In genomic region chr3:104717828-104718196, GRCh38 we compare ENCODE assay signal across 14 cellular contexts.
DNase-seq lines count a peak whose midpoint lies in the region; ATAC-seq and TF ChIP-seq lines count a peak whose summit lies in the region.
"Had no signal": no experiment of that assay in that cellular context is flagged by ENCODE, and none has a peak within 500 bp of the region (broad histone marks: within the 10 kb centered on the region; RNA-seq: fewer than 3 reads in every experiment).

No MANE protein-coding gene starts in this region.

- H3K9me3 ChIP-seq in OCI-LY3 (ENCODE audit: insufficient read depth, low read length) (no peaks in the 10 kb centered on the region), stomach (no peaks in the 10 kb centered on the region)
- H3K9me3 ChIP-seq: A549 had no signal

- H3K4me3 ChIP-seq in OCI-LY3 (ENCODE audit: low read length) (peak overlapping the region; percentile 55), stomach (no peak overlapping the region)
- H3K4me3 ChIP-seq: A549 had no signal

- H3K27me3 Mint-ChIP-seq in stimulated activated naive CD8-positive, alpha-beta T cell treated with anti-CD3 and anti-CD28 coated beads, Interleukin-15, Interleukin-2, amounts not matched to agents 100 ng/mL and 50 ng/mL, for 24 hours = no peaks in the 10 kb centered on the region
- H3K27me3 Mint-ChIP-seq in stimulated activated naive CD8-positive, alpha-beta T cell treated with anti-CD3 and anti-CD28 coated beads, Interleukin-15, amount 100 ng/mL, for 72 hours = no peaks in the 10 kb centered on the region

- H3K27ac ChIP-seq in OCI-LY3 (ENCODE audit: low read length) = peak overlapping the region; percentile 88
- no peak overlapping the region for H3K27ac ChIP-seq in stomach
- H3K27ac ChIP-seq: A549 had no signal

- no peaks in the 10 kb centered on the region for H3K27me3 ChIP-seq in OCI-LY3 (ENCODE audit: low read depth, low read length)
- H3K27me3 ChIP-seq in stomach = no peaks in the 10 kb centered on the region

- no peak for ATAC-seq in stimulated activated naive CD8-positive, alpha-beta T cell treated with anti-CD3 and anti-CD28 coated beads, Interleukin-15, amount 100 ng/mL, for 72 hours
- ATAC-seq in HG03066 (IDR thresholded peaks at IDR 0.05; ENCODE audit: low read depth, unreplicated experiment) (peak; percentile 27), HG03045 (IDR thresholded peaks at IDR 0.05; ENCODE audit: unreplicated experiment) (no peak)
- ATAC-seq: A549, left colon had no signal

- no peaks in the 10 kb centered on the region for H3K36me3 Mint-ChIP-seq in stimulated activated naive CD8-positive, alpha-beta T cell treated with anti-CD3 and anti-CD28 coated beads, Interleukin-15, Interleukin-2, amounts not matched to agents 100 ng/mL and 50 ng/mL, for 24 hours (ENCODE audit: low read depth)

- TF ChIP-seq POLR2A in stomach (IDR thresholded peaks at IDR 0.05) = no peak

- H3K4me1 Mint-ChIP-seq in stimulated activated naive CD8-positive, alpha-beta T cell treated with anti-CD3 and anti-CD28 coated beads, Interleukin-15, Interleukin-2, amounts not matched to agents 100 ng/mL and 50 ng/mL, for 24 hours (ENCODE audit: low read depth) = no peaks in the 10 kb centered on the region
- H3K4me1 Mint-ChIP-seq in stimulated activated naive CD8-positive, alpha-beta T cell treated with anti-CD3 and anti-CD28 coated beads, Interleukin-15, amount 100 ng/mL, for 72 hours = no peaks in the 10 kb centered on the region

- WGBS in stomach, 5 donors = 59 to 91% (median 84%) methylated on average over 3 of the region's 3 CpGs

- TF ChIP-seq CTCF in OCI-LY3 (IDR thresholded peaks at IDR 0.05; ENCODE audit: low read depth, low read length) = no peak
- no peak for TF ChIP-seq CTCF in stomach (IDR thresholded peaks at IDR 0.05)

- peak overlapping the region; percentile 53 for H3K9ac ChIP-seq in OCI-LY3 (ENCODE audit: low read length)

- no peaks in the 10 kb centered on the region for H3K79me2 ChIP-seq in OCI-LY3 (ENCODE audit: low read length)

- H3K4me3 Mint-ChIP-seq in stimulated activated naive CD8-positive, alpha-beta T cell treated with anti-CD3 and anti-CD28 coated beads, Interleukin-15, Interleukin-2, amounts not matched to agents 100 ng/mL and 50 ng/mL, for 24 hours = no peak overlapping the region
- H3K4me3 Mint-ChIP-seq in stimulated activated naive CD8-positive, alpha-beta T cell treated with anti-CD3 and anti-CD28 coated beads, Interleukin-15, amount 100 ng/mL, for 72 hours = no peak overlapping the region

- H4K20me1 ChIP-seq in OCI-LY3 (ENCODE audit: insufficient read depth, low read length) = no peaks in the 10 kb centered on the region

- no peaks in the 10 kb centered on the region for H3K36me3 ChIP-seq in OCI-LY3 (replicated peaks; ENCODE audit: low read depth, low read length)
- no peaks in the 10 kb centered on the region for H3K36me3 ChIP-seq in stomach

- peaks cover 34% of the 10 kb centered on the region for H3K4me1 ChIP-seq in OCI-LY3 (ENCODE audit: low read length)
- H3K4me1 ChIP-seq in stomach = no peaks in the 10 kb centered on the region
- H3K4me1 ChIP-seq: A549 had no signal

- DNase-seq in stimulated activated naive CD8-positive, alpha-beta T cell treated with anti-CD3 and anti-CD28 coated beads, Interleukin-15, amount 100 ng/mL, for 72 hours = no peak
- no peak for DNase-seq in stomach
- no peak for DNase-seq in DMS 273 (lab: John Stamatoyannopoulos, UW; ENCODE audit: unreplicated experiment)
- DNase-seq in anterior cingulate cortex (lab: John Stamatoyannopoulos, UW) = no peak
- DNase-seq: activated CD4-positive, alpha-beta T cell treated with anti-CD3 and anti-CD28 coated beads for 1 hour; foreskin melanocyte; left colon; NCI-H2171; nucleus accumbens had no signal

- peak overlapping the region; percentile 12 for H3K27ac Mint-ChIP-seq in stimulated activated naive CD8-positive, alpha-beta T cell treated with anti-CD3 and anti-CD28 coated beads, Interleukin-15, Interleukin-2, amounts not matched to agents 100 ng/mL and 50 ng/mL, for 24 hours
- no peak overlapping the region for H3K27ac Mint-ChIP-seq in stimulated activated naive CD8-positive, alpha-beta T cell treated with anti-CD3 and anti-CD28 coated beads, Interleukin-15, amount 100 ng/mL, for 72 hours

- intact Hi-C loops in stomach (cut with DNase I; ENCODE audit: low total_unique reads) = no loop called here

- TF ChIP-seq EP300 in stomach (IDR thresholded peaks at IDR 0.05) = no peak

- peak overlapping the region; percentile 61 for H3K4me2 ChIP-seq in OCI-LY3 (ENCODE audit: low read length)
- H3K4me2 ChIP-seq: A549 had no signal

- no peak overlapping the region for H2AFZ ChIP-seq in OCI-LY3 (ENCODE audit: low read depth, low read length)

- H3K9me3 Mint-ChIP-seq in stimulated activated naive CD8-positive, alpha-beta T cell treated with anti-CD3 and anti-CD28 coated beads, Interleukin-15, Interleukin-2, amounts not matched to agents 100 ng/mL and 50 ng/mL, for 24 hours = no peaks in the 10 kb centered on the region
- H3K9me3 Mint-ChIP-seq in stimulated activated naive CD8-positive, alpha-beta T cell treated with anti-CD3 and anti-CD28 coated beads, Interleukin-15, amount 100 ng/mL, for 72 hours = no peaks in the 10 kb centered on the region
